In genomic region chr7:24143547-24143946, GRCh38 we compare ENCODE assay signal across 1 cellular context.
TF ChIP-seq lines count a peak whose summit lies in the region.

No MANE protein-coding gene starts in this region.

TF ChIP-seq in GM23338, 12 proteins besides CTCF, POLR2A, EP300 and RAD21 (continued from another document):
- TF ChIP-seq, protein P1, sequence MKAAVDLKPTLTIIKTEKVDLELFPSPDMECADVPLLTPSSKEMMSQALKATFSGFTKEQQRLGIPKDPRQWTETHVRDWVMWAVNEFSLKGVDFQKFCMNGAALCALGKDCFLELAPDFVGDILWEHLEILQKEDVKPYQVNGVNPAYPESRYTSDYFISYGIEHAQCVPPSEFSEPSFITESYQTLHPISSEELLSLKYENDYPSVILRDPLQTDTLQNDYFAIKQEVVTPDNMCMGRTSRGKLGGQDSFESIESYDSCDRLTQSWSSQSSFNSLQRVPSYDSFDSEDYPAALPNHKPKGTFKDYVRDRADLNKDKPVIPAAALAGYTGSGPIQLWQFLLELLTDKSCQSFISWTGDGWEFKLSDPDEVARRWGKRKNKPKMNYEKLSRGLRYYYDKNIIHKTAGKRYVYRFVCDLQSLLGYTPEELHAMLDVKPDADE (IDR thresholded peaks at IDR 0.05), result no peak
- TF ChIP-seq ZNF331 (CRISPR knock-in tag; IDR thresholded peaks at IDR 0.05; ENCODE audit: low read depth) (no peak), NANOG (IDR thresholded peaks at IDR 0.05; ENCODE audit: borderline replicate concordance) (no peak), CREB1 (CRISPR knock-in tag; IDR thresholded peaks at IDR 0.05; ENCODE audit: low read depth) (no peak), JUNB (IDR thresholded peaks at IDR 0.05; ENCODE audit: unreplicated experiment) (no peak)
TF ChIP-seq in GM23338: peak in this region for 0.
